1 cellular context compared by ENCODE assay signal in the genomic region with DNA sequence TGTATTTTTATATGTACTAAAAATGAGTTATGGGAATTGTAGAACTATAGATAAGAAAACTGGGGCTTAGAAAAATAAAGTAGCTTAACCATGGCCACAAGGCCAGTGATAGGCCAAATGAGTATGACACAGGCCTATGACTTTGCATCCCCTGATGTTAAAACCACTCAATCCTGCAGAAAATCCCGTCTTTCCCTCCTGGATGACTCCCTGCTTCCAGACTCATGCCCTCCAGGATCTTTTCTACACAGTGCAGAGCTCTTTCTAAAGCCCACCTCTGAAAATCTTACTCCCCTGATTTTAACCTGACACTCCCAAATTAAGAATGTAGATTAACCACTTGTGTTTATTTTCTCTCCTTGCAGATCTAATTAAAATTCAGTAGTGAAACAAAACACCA.
TF ChIP-seq lines count a peak whose summit lies in the region.

No MANE protein-coding gene starts in this region.

TF ChIP-seq in GM23338, 12 proteins besides CTCF, POLR2A, EP300 and RAD21 (continued from another document):
- TF ChIP-seq, protein P1, sequence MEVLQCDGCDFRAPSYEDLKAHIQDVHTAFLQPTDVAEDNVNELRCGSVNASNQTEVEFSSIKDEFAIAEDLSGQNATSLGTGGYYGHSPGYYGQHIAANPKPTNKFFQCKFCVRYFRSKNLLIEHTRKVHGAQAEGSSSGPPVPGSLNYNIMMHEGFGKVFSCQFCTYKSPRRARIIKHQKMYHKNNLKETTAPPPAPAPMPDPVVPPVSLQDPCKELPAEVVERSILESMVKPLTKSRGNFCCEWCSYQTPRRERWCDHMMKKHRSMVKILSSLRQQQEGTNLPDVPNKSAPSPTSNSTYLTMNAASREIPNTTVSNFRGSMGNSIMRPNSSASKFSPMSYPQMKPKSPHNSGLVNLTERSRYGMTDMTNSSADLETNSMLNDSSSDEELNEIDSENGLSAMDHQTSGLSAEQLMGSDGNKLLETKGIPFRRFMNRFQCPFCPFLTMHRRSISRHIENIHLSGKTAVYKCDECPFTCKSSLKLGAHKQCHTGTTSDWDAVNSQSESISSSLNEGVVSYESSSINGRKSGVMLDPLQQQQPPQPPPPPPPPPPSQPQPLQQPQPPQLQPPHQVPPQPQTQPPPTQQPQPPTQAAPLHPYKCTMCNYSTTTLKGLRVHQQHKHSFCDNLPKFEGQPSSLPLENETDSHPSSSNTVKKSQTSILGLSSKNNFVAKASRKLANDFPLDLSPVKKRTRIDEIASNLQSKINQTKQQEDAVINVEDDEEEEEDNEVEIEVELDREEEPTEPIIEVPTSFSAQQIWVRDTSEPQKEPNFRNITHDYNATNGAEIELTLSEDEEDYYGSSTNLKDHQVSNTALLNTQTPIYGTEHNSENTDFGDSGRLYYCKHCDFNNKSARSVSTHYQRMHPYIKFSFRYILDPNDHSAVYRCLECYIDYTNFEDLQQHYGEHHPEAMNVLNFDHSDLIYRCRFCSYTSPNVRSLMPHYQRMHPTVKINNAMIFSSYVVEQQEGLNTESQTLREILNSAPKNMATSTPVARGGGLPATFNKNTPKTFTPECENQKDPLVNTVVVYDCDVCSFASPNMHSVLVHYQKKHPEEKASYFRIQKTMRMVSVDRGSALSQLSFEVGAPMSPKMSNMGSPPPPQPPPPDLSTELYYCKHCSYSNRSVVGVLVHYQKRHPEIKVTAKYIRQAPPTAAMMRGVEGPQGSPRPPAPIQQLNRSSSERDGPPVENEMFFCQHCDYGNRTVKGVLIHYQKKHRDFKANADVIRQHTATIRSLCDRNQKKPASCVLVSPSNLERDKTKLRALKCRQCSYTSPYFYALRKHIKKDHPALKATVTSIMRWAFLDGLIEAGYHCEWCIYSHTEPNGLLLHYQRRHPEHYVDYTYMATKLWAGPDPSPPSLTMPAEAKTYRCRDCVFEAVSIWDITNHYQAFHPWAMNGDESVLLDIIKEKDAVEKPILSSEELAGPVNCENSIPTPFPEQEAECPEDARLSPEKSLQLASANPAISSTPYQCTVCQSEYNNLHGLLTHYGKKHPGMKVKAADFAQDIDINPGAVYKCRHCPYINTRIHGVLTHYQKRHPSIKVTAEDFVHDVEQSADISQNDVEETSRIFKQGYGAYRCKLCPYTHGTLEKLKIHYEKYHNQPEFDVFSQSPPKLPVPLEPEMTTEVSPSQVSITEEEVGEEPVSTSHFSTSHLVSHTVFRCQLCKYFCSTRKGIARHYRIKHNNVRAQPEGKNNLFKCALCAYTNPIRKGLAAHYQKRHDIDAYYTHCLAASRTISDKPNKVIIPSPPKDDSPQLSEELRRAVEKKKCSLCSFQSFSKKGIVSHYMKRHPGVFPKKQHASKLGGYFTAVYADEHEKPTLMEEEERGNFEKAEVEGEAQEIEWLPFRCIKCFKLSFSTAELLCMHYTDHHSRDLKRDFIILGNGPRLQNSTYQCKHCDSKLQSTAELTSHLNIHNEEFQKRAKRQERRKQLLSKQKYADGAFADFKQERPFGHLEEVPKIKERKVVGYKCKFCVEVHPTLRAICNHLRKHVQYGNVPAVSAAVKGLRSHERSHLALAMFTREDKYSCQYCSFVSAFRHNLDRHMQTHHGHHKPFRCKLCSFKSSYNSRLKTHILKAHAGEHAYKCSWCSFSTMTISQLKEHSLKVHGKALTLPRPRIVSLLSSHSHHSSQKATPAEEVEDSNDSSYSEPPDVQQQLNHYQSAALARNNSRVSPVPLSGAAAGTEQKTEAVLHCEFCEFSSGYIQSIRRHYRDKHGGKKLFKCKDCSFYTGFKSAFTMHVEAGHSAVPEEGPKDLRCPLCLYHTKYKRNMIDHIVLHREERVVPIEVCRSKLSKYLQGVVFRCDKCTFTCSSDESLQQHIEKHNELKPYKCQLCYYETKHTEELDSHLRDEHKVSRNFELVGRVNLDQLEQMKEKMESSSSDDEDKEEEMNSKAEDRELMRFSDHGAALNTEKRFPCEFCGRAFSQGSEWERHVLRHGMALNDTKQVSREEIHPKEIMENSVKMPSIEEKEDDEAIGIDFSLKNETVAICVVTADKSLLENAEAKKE (CRISPR knock-in tag; IDR thresholded peaks at IDR 0.05): no peak
TF ChIP-seq in GM23338: peak in this region for 0.
